9 cellular contexts compared by ENCODE assay signal in the genomic region with DNA sequence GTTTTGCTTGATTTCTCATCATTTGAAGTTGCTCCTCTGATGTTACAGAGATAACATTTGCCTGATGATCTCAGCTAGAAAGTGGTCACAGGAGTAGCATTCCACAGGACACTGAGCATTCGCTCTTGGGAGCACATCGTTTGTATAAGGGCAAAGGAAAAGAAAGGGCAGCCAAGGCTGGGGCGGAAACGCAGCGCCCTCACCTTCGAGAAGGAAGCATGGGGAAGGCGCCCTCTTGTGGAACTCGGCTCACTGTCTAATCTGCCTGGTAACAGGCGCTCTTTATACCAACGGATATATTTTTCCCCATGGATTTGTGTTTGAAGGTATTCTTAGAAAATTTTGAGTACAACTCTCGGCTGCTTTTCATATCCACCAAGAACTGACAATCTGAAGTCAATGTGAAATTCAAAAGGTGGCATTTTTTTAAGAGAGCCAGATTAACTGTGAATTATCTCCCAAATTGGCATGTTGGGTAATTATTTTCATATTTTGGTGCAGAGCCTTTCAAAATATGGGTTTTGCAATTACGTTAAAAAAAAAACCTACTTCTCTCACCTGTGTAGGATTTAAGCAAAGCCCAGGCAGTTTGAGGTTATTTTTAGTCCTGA.
DNase-seq lines count a peak whose midpoint lies in the region; ATAC-seq and TF ChIP-seq lines count a peak whose summit lies in the region.
"Had no signal": no experiment of that assay in that cellular context is flagged by ENCODE, and none has a peak within 500 bp of the region (broad histone marks: within the 10 kb centered on the region; RNA-seq: fewer than 3 reads in every experiment).

No MANE protein-coding gene starts in this region.

- in situ Hi-C loops in gastrocnemius medialis (cut with MboI; ENCODE audit: low sequenced_read_pairs in 4 of 4): loop anchor here in 2 of 4 donors (5.0 to 25.0 kb wide), 2 partner anchors 85 to 495 kb away; no protein-coding TSS in a partner anchor

- TF ChIP-seq POLR2A in gastrocnemius medialis (IDR thresholded peaks at IDR 0.05): no peak

- H3K27ac ChIP-seq in ascending aorta: peak overlapping the region in 1 of 2 donors; percentile 8
- H3K27ac ChIP-seq in gastrocnemius medialis: peak overlapping the region; percentile 70 to 86 (median 76)

- peak overlapping the region; percentile 25 for H3K4me3 Mint-ChIP-seq in T-helper 2 cell treated with Interferon-gamma antibody and Interleukin-4, amounts not matched to agents 5 μg/mL and 100 μg/mL, for 36 hours
- H3K4me3 Mint-ChIP-seq: stimulated activated naive CD8-positive, alpha-beta T cell treated with anti-CD3 and anti-CD28 coated beads, Interleukin-15, Interleukin-2, amounts not matched to agents 100 ng/mL and 50 ng/mL, for 24 hours had no signal

- no peaks in the 10 kb centered on the region for H3K36me3 Mint-ChIP-seq in T-helper 2 cell treated with Interferon-gamma antibody and Interleukin-4, amounts not matched to agents 5 μg/mL and 100 μg/mL, for 36 hours (ENCODE audit: low read depth)

- peaks cover 9% of the 10 kb centered on the region for H3K4me1 Mint-ChIP-seq in T-helper 2 cell treated with Interferon-gamma antibody and Interleukin-4, amounts not matched to agents 5 μg/mL and 100 μg/mL, for 36 hours (ENCODE audit: low read depth)

- peak; percentile 85 for DNase-seq in NCI-H1105 treated with DMSO at 0.1 percent for 48 hours (lab: John Stamatoyannopoulos, UW)
- peak; percentile 43 for DNase-seq in T-helper 2 cell treated with Interferon-gamma antibody and Interleukin-4, amounts not matched to agents 5 μg/mL and 100 μg/mL, for 36 hours (ENCODE audit: low spot score)
- DNase-seq in ascending aorta (ENCODE audit: low spot score in 2 of 2): peak in 1 of 2 donors; percentile 90
- peak; percentile 66 for DNase-seq in hepatic stellate cell (ENCODE audit: low spot score)
- DNase-seq in gastrocnemius medialis: peak; percentile 78 to 88

- H3K9me3 ChIP-seq in ascending aorta (no peaks in the 10 kb centered on the region), gastrocnemius medialis (no peaks in the 10 kb centered on the region)

- no peaks in the 10 kb centered on the region for H3K27me3 ChIP-seq in ascending aorta
- H3K27me3 ChIP-seq in gastrocnemius medialis: no peaks in the 10 kb centered on the region

- H3K27me3 Mint-ChIP-seq in T-helper 2 cell treated with Interferon-gamma antibody and Interleukin-4, amounts not matched to agents 5 μg/mL and 100 μg/mL, for 36 hours (ENCODE audit: low read depth): peaks cover 17% of the 10 kb centered on the region

- H3K4me1 ChIP-seq in ascending aorta (peaks cover 4% of the 10 kb centered on the region in 2 donors), gastrocnemius medialis (peaks cover 13 to 18% of the 10 kb centered on the region in 2 donors)

- H3K36me3 ChIP-seq in ascending aorta (no peaks in the 10 kb centered on the region), gastrocnemius medialis (no peaks in the 10 kb centered on the region)

- peak; percentile 79 for TF ChIP-seq CTCF in GM12872 (IDR thresholded peaks at IDR 0.05; ENCODE audit: insufficient read depth, low read depth, low read length)
- TF ChIP-seq CTCF in ascending aorta (IDR thresholded peaks at IDR 0.05): peak; percentile 61 to 85 (median 79)
- peak; percentile 69 to 86 (median 75) for TF ChIP-seq CTCF in gastrocnemius medialis (IDR thresholded peaks at IDR 0.05 in 4 of 5, conservative IDR thresholded peaks at IDR 0.05 in 1 of 5)

- peak; percentile 89 for ATAC-seq in HG02610 (IDR thresholded peaks at IDR 0.05; ENCODE audit: unreplicated experiment)
- peak; percentile 95 to 99 for ATAC-seq in gastrocnemius medialis
- no peak for ATAC-seq in GM21737 (IDR thresholded peaks at IDR 0.05; ENCODE audit: unreplicated experiment)

- intact Hi-C loops in ascending aorta (cut with DNase I): loop anchor here (1.0 kb wide), 1 partner anchor 86 kb away; no protein-coding TSS in a partner anchor
- intact Hi-C loops in gastrocnemius medialis (cut with DNase I; ENCODE audit: low total_unique reads): loop anchor here (1.0 to 5.0 kb wide), 5 partner anchors 86 to 500 kb away; partner anchors contain the start of gene DYRK2

- no peaks in the 10 kb centered on the region for H3K9me3 Mint-ChIP-seq in T-helper 2 cell treated with Interferon-gamma antibody and Interleukin-4, amounts not matched to agents 5 μg/mL and 100 μg/mL, for 36 hours

- no peak overlapping the region for H3K4me3 ChIP-seq in ascending aorta
- H3K4me3 ChIP-seq in gastrocnemius medialis: peak overlapping the region; percentile 45 to 55 (median 50)

- H3K27ac Mint-ChIP-seq in T-helper 2 cell treated with Interferon-gamma antibody and Interleukin-4, amounts not matched to agents 5 μg/mL and 100 μg/mL, for 36 hours: peak overlapping the region; percentile 13
- H3K27ac Mint-ChIP-seq: stimulated activated naive CD8-positive, alpha-beta T cell treated with anti-CD3 and anti-CD28 coated beads, Interleukin-15, Interleukin-2, amounts not matched to agents 100 ng/mL and 50 ng/mL, for 24 hours had no signal

Comparison
In these comparisons a context has a peak if more than half of its experiments do, and no peak if none do; other contexts are left out.
1. H3K4me3 ChIP-seq: peak in gastrocnemius medialis (4 of 4); none in ascending aorta (0 of 2).
2. Peak in every context shown above with its lines, with median percentiles within 50 percentile points of each other: CTCF ChIP-seq.